ENCODE assay signal across 1 cellular context in the genomic region with DNA sequence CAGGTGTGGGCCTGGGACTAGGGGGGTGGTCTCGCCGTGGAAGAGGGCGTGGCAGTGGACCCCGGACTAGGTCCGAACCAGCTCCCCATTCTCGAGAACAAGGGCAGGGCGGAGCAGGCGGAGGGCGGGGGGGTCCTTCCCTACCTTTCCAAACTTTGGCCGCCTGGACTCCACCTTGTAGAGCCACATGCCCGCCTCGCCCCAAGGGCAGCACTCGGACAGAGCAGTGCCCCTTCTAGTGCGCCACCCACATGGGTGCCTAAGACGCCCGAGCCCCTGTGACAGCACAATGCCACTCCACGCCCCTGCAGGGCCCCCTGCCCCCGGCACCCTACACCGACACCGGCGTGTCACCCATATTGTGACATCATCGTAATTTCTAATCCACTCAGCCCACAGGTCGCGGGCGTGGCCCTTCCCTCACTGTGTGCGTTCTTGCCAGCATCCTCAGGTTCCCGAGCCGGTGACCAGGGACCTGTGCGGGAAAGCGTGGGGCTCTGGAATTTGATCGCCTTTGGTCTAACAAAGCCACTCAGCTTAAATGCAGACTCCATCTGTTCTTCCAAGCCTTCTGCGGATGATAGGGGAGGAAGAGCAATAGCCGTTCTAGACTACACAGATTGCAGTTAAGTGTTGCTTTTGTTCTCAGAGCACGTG.
A peak's percentile ranks its signal among the peaks of the same experiment; 100 is the strongest.
TF ChIP-seq lines count a peak whose summit lies in the region.

No MANE protein-coding gene starts in this region.

TF ChIP-seq in HepG2, 621 proteins besides CTCF, POLR2A, EP300 and RAD21:
- TF ChIP-seq, protein P1, sequence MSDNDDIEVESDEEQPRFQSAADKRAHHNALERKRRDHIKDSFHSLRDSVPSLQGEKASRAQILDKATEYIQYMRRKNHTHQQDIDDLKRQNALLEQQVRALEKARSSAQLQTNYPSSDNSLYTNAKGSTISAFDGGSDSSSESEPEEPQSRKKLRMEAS (IDR thresholded peaks at IDR 0.05), result 0 out of 2 replicates have a peak, but pooled peaks have one; percentile 23
- TF ChIP-seq ZNF343 (CRISPR knock-in tag; IDR thresholded peaks at IDR 0.05), result 0 out of 2 replicates have a peak, but pooled peaks have one; percentile 16
- no peak for TF ChIP-seq USF2 (IDR thresholded peaks at IDR 0.05; ENCODE audit: low read depth, low read length)
- TF ChIP-seq USF2 (CRISPR knock-in tag; IDR thresholded peaks at IDR 0.05; ENCODE audit: borderline replicate concordance), result peak; percentile 71
- TF ChIP-seq ZNF605 (CRISPR knock-in tag; IDR thresholded peaks at IDR 0.05), result 0 out of 2 replicates have a peak, but pooled peaks have one; percentile 44
- TF ChIP-seq ZNF891 (CRISPR knock-in tag; IDR thresholded peaks at IDR 0.05), result peak; percentile 15; the same call in 1 of the 2 replicates
- 0 out of 2 replicates have a peak, but pooled peaks have one; percentile 26 for TF ChIP-seq ZNF782 (CRISPR knock-in tag; IDR thresholded peaks at IDR 0.05; ENCODE audit: borderline replicate concordance)
- TF ChIP-seq HNRNPLL (IDR thresholded peaks at IDR 0.05; ENCODE audit: low read depth, low read length, poor library complexity, severe bottlenecking), result peak; percentile 10
- TF ChIP-seq JUN (CRISPR knock-in tag; IDR thresholded peaks at IDR 0.05), result 0 out of 2 replicates have a peak, but pooled peaks have one; percentile 52
- TF ChIP-seq, protein P2, sequence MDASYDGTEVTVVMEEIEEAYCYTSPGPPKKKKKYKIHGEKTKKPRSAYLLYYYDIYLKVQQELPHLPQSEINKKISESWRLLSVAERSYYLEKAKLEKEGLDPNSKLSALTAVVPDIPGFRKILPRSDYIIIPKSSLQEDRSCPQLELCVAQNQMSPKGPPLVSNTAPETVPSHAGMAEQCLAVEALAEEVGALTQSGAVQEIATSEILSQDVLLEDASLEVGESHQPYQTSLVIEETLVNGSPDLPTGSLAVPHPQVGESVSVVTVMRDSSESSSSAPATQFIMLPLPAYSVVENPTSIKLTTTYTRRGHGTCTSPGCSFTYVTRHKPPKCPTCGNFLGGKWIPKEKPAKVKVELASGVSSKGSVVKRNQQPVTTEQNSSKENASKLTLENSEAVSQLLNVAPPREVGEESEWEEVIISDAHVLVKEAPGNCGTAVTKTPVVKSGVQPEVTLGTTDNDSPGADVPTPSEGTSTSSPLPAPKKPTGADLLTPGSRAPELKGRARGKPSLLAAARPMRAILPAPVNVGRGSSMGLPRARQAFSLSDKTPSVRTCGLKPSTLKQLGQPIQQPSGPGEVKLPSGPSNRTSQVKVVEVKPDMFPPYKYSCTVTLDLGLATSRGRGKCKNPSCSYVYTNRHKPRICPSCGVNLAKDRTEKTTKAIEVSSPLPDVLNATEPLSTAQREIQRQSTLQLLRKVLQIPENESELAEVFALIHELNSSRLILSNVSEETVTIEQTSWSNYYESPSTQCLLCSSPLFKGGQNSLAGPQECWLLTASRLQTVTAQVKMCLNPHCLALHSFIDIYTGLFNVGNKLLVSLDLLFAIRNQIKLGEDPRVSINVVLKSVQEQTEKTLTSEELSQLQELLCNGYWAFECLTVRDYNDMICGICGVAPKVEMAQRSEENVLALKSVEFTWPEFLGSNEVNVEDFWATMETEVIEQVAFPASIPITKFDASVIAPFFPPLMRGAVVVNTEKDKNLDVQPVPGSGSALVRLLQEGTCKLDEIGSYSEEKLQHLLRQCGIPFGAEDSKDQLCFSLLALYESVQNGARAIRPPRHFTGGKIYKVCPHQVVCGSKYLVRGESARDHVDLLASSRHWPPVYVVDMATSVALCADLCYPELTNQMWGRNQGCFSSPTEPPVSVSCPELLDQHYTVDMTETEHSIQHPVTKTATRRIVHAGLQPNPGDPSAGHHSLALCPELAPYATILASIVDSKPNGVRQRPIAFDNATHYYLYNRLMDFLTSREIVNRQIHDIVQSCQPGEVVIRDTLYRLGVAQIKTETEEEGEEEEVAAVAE (CRISPR knock-in tag; IDR thresholded peaks at IDR 0.05; ENCODE audit: borderline replicate concordance), result 0 out of 2 replicates have a peak, but pooled peaks have one; percentile 7
- TF ChIP-seq ZSCAN31 (CRISPR knock-in tag; IDR thresholded peaks at IDR 0.05; ENCODE audit: low read depth), result 0 out of 2 replicates have a peak, but pooled peaks have one; percentile 54
- TF ChIP-seq SPEN (CRISPR knock-in tag; IDR thresholded peaks at IDR 0.05; ENCODE audit: low read depth), result no peak
- no peak for TF ChIP-seq ZBTB37 (CRISPR knock-in tag; IDR thresholded peaks at IDR 0.05)
- TF ChIP-seq GMEB1 (CRISPR knock-in tag; IDR thresholded peaks at IDR 0.05; ENCODE audit: borderline replicate concordance), result no peak
- TF ChIP-seq HDAC6 (IDR thresholded peaks at IDR 0.05; ENCODE audit: low read depth, low read length), result no peak
- peak; percentile 66; the same call in 1 of the 2 replicates for TF ChIP-seq HNRNPL (IDR thresholded peaks at IDR 0.05; ENCODE audit: low read depth, low read length)
- TF ChIP-seq CBX2 (IDR thresholded peaks at IDR 0.05; ENCODE audit: low read depth, low read length), result no peak
- no peak for TF ChIP-seq CBX2 (CRISPR knock-in tag; IDR thresholded peaks at IDR 0.05; ENCODE audit: low read depth)
- TF ChIP-seq BORCS8-MEF2B (CRISPR knock-in tag; IDR thresholded peaks at IDR 0.05), result 0 out of 2 replicates have a peak, but pooled peaks have one; percentile 3
- TF ChIP-seq GZF1 (CRISPR knock-in tag; IDR thresholded peaks at IDR 0.05), result no peak
- TF ChIP-seq ZNF598 (CRISPR knock-in tag; IDR thresholded peaks at IDR 0.05; ENCODE audit: borderline replicate concordance), result peak; percentile 26; the same call in 1 of the 2 replicates
- TF ChIP-seq, protein P3, sequence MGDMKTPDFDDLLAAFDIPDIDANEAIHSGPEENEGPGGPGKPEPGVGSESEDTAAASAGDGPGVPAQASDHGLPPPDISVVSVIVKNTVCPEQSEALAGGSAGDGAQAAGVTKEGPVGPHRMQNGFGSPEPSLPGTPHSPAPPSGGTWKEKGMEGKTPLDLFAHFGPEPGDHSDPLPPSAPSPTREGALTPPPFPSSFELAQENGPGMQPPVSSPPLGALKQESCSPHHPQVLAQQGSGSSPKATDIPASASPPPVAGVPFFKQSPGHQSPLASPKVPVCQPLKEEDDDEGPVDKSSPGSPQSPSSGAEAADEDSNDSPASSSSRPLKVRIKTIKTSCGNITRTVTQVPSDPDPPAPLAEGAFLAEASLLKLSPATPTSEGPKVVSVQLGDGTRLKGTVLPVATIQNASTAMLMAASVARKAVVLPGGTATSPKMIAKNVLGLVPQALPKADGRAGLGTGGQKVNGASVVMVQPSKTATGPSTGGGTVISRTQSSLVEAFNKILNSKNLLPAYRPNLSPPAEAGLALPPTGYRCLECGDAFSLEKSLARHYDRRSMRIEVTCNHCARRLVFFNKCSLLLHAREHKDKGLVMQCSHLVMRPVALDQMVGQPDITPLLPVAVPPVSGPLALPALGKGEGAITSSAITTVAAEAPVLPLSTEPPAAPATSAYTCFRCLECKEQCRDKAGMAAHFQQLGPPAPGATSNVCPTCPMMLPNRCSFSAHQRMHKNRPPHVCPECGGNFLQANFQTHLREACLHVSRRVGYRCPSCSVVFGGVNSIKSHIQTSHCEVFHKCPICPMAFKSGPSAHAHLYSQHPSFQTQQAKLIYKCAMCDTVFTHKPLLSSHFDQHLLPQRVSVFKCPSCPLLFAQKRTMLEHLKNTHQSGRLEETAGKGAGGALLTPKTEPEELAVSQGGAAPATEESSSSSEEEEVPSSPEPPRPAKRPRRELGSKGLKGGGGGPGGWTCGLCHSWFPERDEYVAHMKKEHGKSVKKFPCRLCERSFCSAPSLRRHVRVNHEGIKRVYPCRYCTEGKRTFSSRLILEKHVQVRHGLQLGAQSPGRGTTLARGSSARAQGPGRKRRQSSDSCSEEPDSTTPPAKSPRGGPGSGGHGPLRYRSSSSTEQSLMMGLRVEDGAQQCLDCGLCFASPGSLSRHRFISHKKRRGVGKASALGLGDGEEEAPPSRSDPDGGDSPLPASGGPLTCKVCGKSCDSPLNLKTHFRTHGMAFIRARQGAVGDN (CRISPR knock-in tag; IDR thresholded peaks at IDR 0.05), result peak; percentile 5; the same call in 1 of the 2 replicates
- TF ChIP-seq CBFB (CRISPR knock-in tag; IDR thresholded peaks at IDR 0.05), result 0 out of 2 replicates have a peak, but pooled peaks have one; percentile 21
- peak; percentile 68 for TF ChIP-seq CREB1 (IDR thresholded peaks at IDR 0.05)
- no peak for TF ChIP-seq CREB1 (CRISPR knock-in tag; IDR thresholded peaks at IDR 0.05)
- TF ChIP-seq ZBTB20 (CRISPR knock-in tag; IDR thresholded peaks at IDR 0.05; ENCODE audit: borderline replicate concordance, low read depth), result 0 out of 2 replicates have a peak, but pooled peaks have one; percentile 48
- TF ChIP-seq AHR (CRISPR knock-in tag; IDR thresholded peaks at IDR 0.05), result no peak
- peak; percentile 60 for TF ChIP-seq ATF7 (IDR thresholded peaks at IDR 0.05)
- no peak for TF ChIP-seq ATF7 (CRISPR knock-in tag; IDR thresholded peaks at IDR 0.05)
- TF ChIP-seq ZNF589 (CRISPR knock-in tag; conservative IDR thresholded peaks at IDR 0.05), result 0 out of 2 replicates have a peak, but pooled peaks have one; percentile 11
- TF ChIP-seq ZNF354B (CRISPR knock-in tag; IDR thresholded peaks at IDR 0.05), result no peak
- TF ChIP-seq PTBP1 (IDR thresholded peaks at IDR 0.05; ENCODE audit: low read depth, low read length, poor library complexity, severe bottlenecking), result peak; percentile 41
- 0 out of 2 replicates have a peak, but pooled peaks have one; percentile 8 for TF ChIP-seq NRL (CRISPR knock-in tag; IDR thresholded peaks at IDR 0.05; ENCODE audit: borderline replicate concordance)
